15 cellular contexts compared by ENCODE assay signal in the genomic region with DNA sequence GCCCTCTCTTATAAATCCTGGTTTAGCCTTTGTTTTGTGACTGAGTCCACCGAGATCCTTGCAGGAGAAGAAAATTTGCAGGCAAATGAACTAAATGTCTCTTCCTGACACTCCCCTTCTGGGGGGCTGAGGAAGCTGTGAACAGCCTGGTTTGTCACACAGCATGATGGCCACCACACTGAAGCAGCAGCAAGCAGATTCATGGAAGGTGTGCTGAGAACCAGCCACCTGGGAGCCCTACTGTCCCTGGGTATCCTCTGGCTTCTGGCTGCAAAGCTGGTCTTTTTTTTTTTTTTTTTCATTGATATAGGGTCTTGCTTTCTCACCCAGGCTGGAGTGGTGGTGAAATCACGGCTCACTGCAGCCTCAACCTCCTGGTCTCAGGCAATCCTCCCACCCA. TPM values are rescaled to one million over a fixed set of nuclear protein-coding genes. Genes with fewer than 3 reads are reported as not detected.
A peak's percentile ranks its signal among the peaks of the same experiment; 100 is the strongest.
DNase-seq lines count a peak whose midpoint lies in the region; ATAC-seq and TF ChIP-seq lines count a peak whose summit lies in the region.
"Had no signal": no experiment of that assay in that cellular context is flagged by ENCODE, and none has a peak within 500 bp of the region (broad histone marks: within the 10 kb centered on the region; RNA-seq: fewer than 3 reads in every experiment).

No MANE protein-coding gene starts in this region.

- H3K36me3 ChIP-seq in BLaER1 = no peaks in the 10 kb centered on the region

- no peak for TF ChIP-seq CTCF in CD4-positive, alpha-beta T cell (IDR thresholded peaks at IDR 0.05)
- TF ChIP-seq CTCF in VCaP (conservative IDR thresholded peaks at IDR 0.05) = no peak

- no peak overlapping the region for H3K27ac ChIP-seq in BLaER1
- H3K27ac ChIP-seq in CD4-positive, alpha-beta T cell (ENCODE audit: low read depth, low read length) = no peak overlapping the region
- peak overlapping the region; percentile 75; the same call in 1 of the 2 replicates for H3K27ac ChIP-seq in VCaP
- H3K27ac ChIP-seq: HL-60 had no signal

- no peaks in the 10 kb centered on the region for H3K27me3 ChIP-seq in BLaER1
- no peaks in the 10 kb centered on the region for H3K27me3 ChIP-seq in CD4-positive, alpha-beta T cell (ENCODE audit: control insufficient read depth, insufficient read depth, low read length)

- H3K4me3 ChIP-seq in BLaER1 = no peak overlapping the region
- H3K4me3 ChIP-seq: K562 had no signal

- no peaks in the 10 kb centered on the region for H3K36me3 Mint-ChIP-seq in CD4-positive, alpha-beta T cell (ENCODE audit: low read depth)

- ATAC-seq in CD4-positive, alpha-beta T cell (ENCODE audit: poor library complexity) = no peak
- ATAC-seq in sciatic nerve = peak; percentile 10
- ATAC-seq in GM21447 (IDR thresholded peaks at IDR 0.05; ENCODE audit: unreplicated experiment) = no peak
- ATAC-seq: K562 had no signal

- H3K4me2 ChIP-seq in BLaER1 = peak overlapping the region; percentile 56

- H3K9me3 ChIP-seq in BLaER1 = peaks cover 7% of the 10 kb centered on the region
- H3K9me3 ChIP-seq in CD4-positive, alpha-beta T cell (ENCODE audit: control insufficient read depth, low read length) = no peaks in the 10 kb centered on the region

- H3K4me1 Mint-ChIP-seq in CD4-positive, alpha-beta T cell (ENCODE audit: low read depth) = peaks cover 27% of the 10 kb centered on the region

- DNase-seq in CD4-positive, alpha-beta T cell = no peak
- DNase-seq in sciatic nerve (ENCODE audit: low spot score) = no peak
- no peak for DNase-seq in stimulated activated CD4-positive, alpha-beta T cell treated with anti-CD3 and anti-CD28 coated beads, Interleukin-15, amount 100 ng/mL, for 24 hours
- no peak for DNase-seq in G401 (ENCODE audit: low spot score)
- DNase-seq: Calu3; CD4-positive, CD25-positive, alpha-beta regulatory T cell; DMS 273 treated with DMSO at 0.1 percent for 48 hours; HCEC 1CT; HFFc6 had no signal

- CTCF ChIA-PET in CD4-positive, alpha-beta T cell (lab: Charles Lee) = no interaction called here

- POLR2A ChIA-PET in CD4-positive, alpha-beta T cell (lab: Charles Lee) = no interaction called here

- H3K4me3 Mint-ChIP-seq in CD4-positive, alpha-beta T cell = peak overlapping the region; percentile 15
- H3K4me3 Mint-ChIP-seq: CD4-positive, CD25-positive, alpha-beta regulatory T cell; HFFc6 had no signal

- no peaks in the 10 kb centered on the region for H3K9me3 Mint-ChIP-seq in CD4-positive, alpha-beta T cell
- H3K9me3 Mint-ChIP-seq: HFFc6 had no signal

- in situ Hi-C loops in G401 (cut with HindIII; ENCODE audit: low sequenced_read_pairs) = no loop called here

- H4K20me1 ChIP-seq in BLaER1 = no peaks in the 10 kb centered on the region

- H3K9ac ChIP-seq in BLaER1 = 0 out of 2 replicates have a peak overlapping the region, but pooled peaks have one; percentile 9

- H3K27ac Mint-ChIP-seq in CD4-positive, alpha-beta T cell = no peak overlapping the region
- H3K27ac Mint-ChIP-seq: HFFc6 had no signal

- peaks cover 20% of the 10 kb centered on the region for H3K4me1 ChIP-seq in BLaER1

- intact Hi-C loops in CD4-positive, alpha-beta T cell (cut with DNase I, micrococcal nuclease) = no loop called here
- intact Hi-C loops in sciatic nerve (cut with DNase I) = loop anchor here (10.0 kb wide), 1 partner anchor 243 kb away; no protein-coding TSS in a partner anchor

- no peaks in the 10 kb centered on the region for H3K27me3 Mint-ChIP-seq in CD4-positive, alpha-beta T cell

RNA-seq across cellular contexts. Expression of gene MRPS12, which starts 11.2 kb away (rescaled TPM):
- total RNA-seq in CD4-positive, alpha-beta T cell = 10 to 100 TPM; 13.7 to 15.4 TPM
- 12.1 TPM for total RNA-seq in sciatic nerve
- total RNA-seq in G401 (2014; rRNA removed; shearing (Covaris generic)) = 105 and 161 TPM in 2 replicates

RNA-seq across cellular contexts. Expression of gene SARS2, which starts 11.4 kb away (rescaled TPM):
- total RNA-seq in CD4-positive, alpha-beta T cell = 10 to 100 TPM; 18.7 to 22.8 TPM
- total RNA-seq in sciatic nerve = 17.9 TPM
- total RNA-seq in G401 (2014; rRNA removed; shearing (Covaris generic)) = 34.2 and 43.0 TPM in 2 replicates

RNA-seq across cellular contexts. Expression of gene CCER2, which starts 30.0 kb away (rescaled TPM):
- total RNA-seq in CD4-positive, alpha-beta T cell = 1 to 10 TPM; 1.0 to 1.7 TPM
- 0.80 TPM for total RNA-seq in sciatic nerve
- total RNA-seq in G401 (2014; rRNA removed; shearing (Covaris generic)) = not detected in 2 replicates
- total RNA-seq: H4 had no signal

RNA-seq across cellular contexts. Expression of gene FBXO17, which starts 33.6 kb away (rescaled TPM):
- not detected for total RNA-seq in CD4-positive, alpha-beta T cell
- 30.0 TPM for total RNA-seq in sciatic nerve
- 47.4 and 91.4 TPM in 2 replicates for total RNA-seq in G401 (2014; rRNA removed; shearing (Covaris generic))
- total RNA-seq: CD4-positive, CD25-positive, alpha-beta regulatory T cell had no signal

RNA-seq across cellular contexts. Expression of gene NFKBIB, which starts 42.2 kb away (rescaled TPM):
- total RNA-seq in CD4-positive, alpha-beta T cell = 10 to 100 TPM; 29.3 to 30.1 TPM
- 14.6 TPM for total RNA-seq in sciatic nerve
- 48.1 and 63.2 TPM in 2 replicates for total RNA-seq in G401 (2014; rRNA removed; shearing (Covaris generic))
